Comparison of ENCODE assay signal across 16 cellular contexts in the genomic region with DNA sequence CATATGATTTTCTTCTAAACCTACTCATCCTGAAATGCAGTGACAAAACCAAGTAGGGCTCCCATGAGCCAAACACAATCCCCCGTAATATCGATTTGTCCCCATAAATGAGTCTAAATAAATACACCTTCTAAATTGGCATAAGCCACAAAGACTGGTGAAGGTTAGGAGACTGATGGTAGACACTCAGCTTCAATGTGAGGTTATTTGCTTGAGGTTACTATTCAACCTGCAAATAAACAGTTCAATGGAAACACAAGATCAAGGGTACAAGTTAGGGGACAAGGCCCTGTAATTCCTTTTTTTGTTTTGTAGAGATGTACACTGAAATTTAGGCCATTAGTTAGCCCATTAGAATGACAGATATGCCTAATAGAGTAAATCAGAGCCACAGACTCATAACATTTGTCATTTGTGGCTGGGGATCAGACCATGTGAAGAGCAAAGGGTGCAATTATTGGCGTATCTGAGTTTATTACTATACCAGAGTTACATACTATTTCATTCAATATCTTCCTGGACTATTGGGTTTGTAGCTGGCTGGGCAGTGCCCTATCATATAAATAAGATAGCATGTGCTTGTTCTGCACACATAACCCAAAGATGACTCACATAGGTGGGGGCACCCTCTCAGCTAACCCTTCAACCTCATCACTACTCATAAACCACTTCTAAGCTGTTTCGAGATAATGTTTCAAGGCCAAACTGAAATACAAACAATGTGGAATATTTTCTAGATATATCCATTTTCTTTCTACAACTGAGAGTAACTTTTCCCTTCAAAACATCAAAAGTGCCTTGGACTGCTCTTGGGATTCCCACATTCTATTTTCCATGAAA.
DNase-seq lines count a peak whose midpoint lies in the region; ATAC-seq, FAIRE-seq and TF ChIP-seq lines count a peak whose summit lies in the region.
"Had no signal": no experiment of that assay in that cellular context is flagged by ENCODE, and none has a peak within 500 bp of the region (broad histone marks: within the 10 kb centered on the region; RNA-seq: fewer than 3 reads in every experiment).

No MANE protein-coding gene starts in this region.

- ATAC-seq in HepG2 (peak; percentile 96), GM19455 (IDR thresholded peaks at IDR 0.05; ENCODE audit: unreplicated experiment) (no peak), HG03097 (IDR thresholded peaks at IDR 0.05; ENCODE audit: low FRiP score, unreplicated experiment) (no peak)

- DNase-seq in Caco-2: peak; percentile 7 to 38
- DNase-seq in LHCN-M2 (ENCODE audit: low read depth): peak; percentile 96
- DNase-seq in bronchial epithelial cell (ENCODE audit: low read depth): peak; percentile 89
- peak; percentile 75 for DNase-seq in HepG2 (ENCODE audit: low spot score)
- DNase-seq in activated T-cell treated with anti-CD3 and anti-CD28 coated beads for 4 hours: no peak
- DNase-seq in hippocampal formation (lab: John Stamatoyannopoulos, UW): no peak
- DNase-seq: activated CD4-positive, alpha-beta T cell treated with anti-CD3 and anti-CD28 coated beads, Interleukin-2, amount 10 ng/mL, durations not matched to agents 7 days and 5 days; DMS153; NCI-H774; occipital lobe; stimulated activated naive CD4-positive, alpha-beta T cell treated with Interleukin-2 at 50 U/mL for 16 hours; uterus had no signal

- no peaks in the 10 kb centered on the region for H3K27me3 Mint-ChIP-seq in Caco-2 (ENCODE audit: insufficient read depth, unreplicated experiment)
- H3K27me3 Mint-ChIP-seq: activated CD4-positive, alpha-beta T cell treated with anti-CD3 and anti-CD28 coated beads, Interleukin-2, amount 10 ng/mL, durations not matched to agents 7 days and 5 days had no signal

- no peak overlapping the region for H3K4me3 Mint-ChIP-seq in Caco-2 (ENCODE audit: unreplicated experiment)
- H3K4me3 Mint-ChIP-seq: activated CD4-positive, alpha-beta T cell treated with anti-CD3 and anti-CD28 coated beads, Interleukin-2, amount 10 ng/mL, durations not matched to agents 7 days and 5 days; mesothelial cell of epicardium had no signal

- FAIRE-seq in bronchial epithelial cell (lab: Jason Lieb, UNC) (no peak), HepG2 (lab: Jason Lieb, UNC) (no peak)

- no peak overlapping the region for H2AFZ ChIP-seq in HepG2 (ENCODE audit: low read length)

- TF ChIP-seq EP300 in HepG2 (IDR thresholded peaks at IDR 0.05; ENCODE audit: low read depth in 2 of 2, low read length in 2 of 2) (peak in 1 of 2 experiments; percentile 77; a peak in 2 of 4 replicates), HepG2 (CRISPR knock-in tag; IDR thresholded peaks at IDR 0.05; ENCODE audit: borderline replicate concordance) (no peak; the same call in 1 of the 2 replicates)

- H3K36me3 ChIP-seq in Caco-2 (ENCODE audit: control insufficient read depth, insufficient read depth, low read length): no peaks in the 10 kb centered on the region
- no peaks in the 10 kb centered on the region for H3K36me3 ChIP-seq in bronchial epithelial cell (ENCODE audit: control insufficient read depth, insufficient read depth, low read length)
- H3K36me3 ChIP-seq in HepG2 (replicated peaks in 1 of 2; ENCODE audit: control insufficient read depth in 1 of 2, insufficient read depth in 2 of 2, low read length in 2 of 2): no peaks in the 10 kb centered on the region
- H3K36me3 ChIP-seq: uterus had no signal

- in situ Hi-C loops in HepG2 (cut with HindIII; ENCODE audit: extremely low pct_ligation_motif_present, low pct_unique_long_range_greater_than_20kb): no loop called here

- BruUV-seq in Caco-2 (replicated peaks; lab: Mats Ljungman, UMichigan): no TSS peak
- BruUV-seq in HepG2 (replicated peaks; lab: Mats Ljungman, UMichigan): no TSS peak

- no peaks in the 10 kb centered on the region for H3K9me3 ChIP-seq in Caco-2
- no peaks in the 10 kb centered on the region for H3K9me3 ChIP-seq in HepG2 (ENCODE audit: low read length)
- H3K9me3 ChIP-seq: uterus had no signal

- CTCF ChIA-PET in Caco-2 (lab: Charles Lee) (no interaction called here), HepG2 (lab: Yijun Ruan, JAX; ENCODE audit: low intra/inter-chr PET ratio, low total read pairs) (no interaction called here)

- H3K4me3 ChIP-seq in Caco-2 (ENCODE audit: low read depth, low read length) (no peak overlapping the region), bronchial epithelial cell (ENCODE audit: low read depth, low read length) (no peak overlapping the region), HepG2 (replicated peaks in 1 of 3; ENCODE audit: insufficient read depth in 1 of 3, low read depth in 2 of 3, low read length in 3 of 3) (peak overlapping the region in 1 of 3 experiments; percentile 25; a peak in 2 of 6 replicates)
- H3K4me3 ChIP-seq: skin epidermis, uterus had no signal

- TF ChIP-seq POLR2A in HepG2 (IDR thresholded peaks at IDR 0.05; ENCODE audit: insufficient read depth in 1 of 2, low read depth in 2 of 2, low read length in 2 of 2): no peak

- H3K27ac Mint-ChIP-seq in Caco-2 (ENCODE audit: unreplicated experiment): no peak overlapping the region
- H3K27ac Mint-ChIP-seq: activated CD4-positive, alpha-beta T cell treated with anti-CD3 and anti-CD28 coated beads, Interleukin-2, amount 10 ng/mL, durations not matched to agents 7 days and 5 days; mesothelial cell of epicardium had no signal

- H3K4me1 ChIP-seq in Caco-2 (peaks cover 10% of the 10 kb centered on the region), HepG2 (ENCODE audit: insufficient read depth, low read length) (peaks cover 27% of the 10 kb centered on the region)
- H3K4me1 ChIP-seq: uterus had no signal

- H3K9ac ChIP-seq in HepG2 (ENCODE audit: insufficient read depth, low read depth, low read length): no peak overlapping the region

- peaks cover 8% of the 10 kb centered on the region for H3K4me1 Mint-ChIP-seq in Caco-2 (ENCODE audit: low read depth, unreplicated experiment)
- H3K4me1 Mint-ChIP-seq: activated CD4-positive, alpha-beta T cell treated with anti-CD3 and anti-CD28 coated beads, Interleukin-2, amount 10 ng/mL, durations not matched to agents 7 days and 5 days; mesothelial cell of epicardium had no signal

- TF ChIP-seq CTCF in Caco-2 (IDR thresholded peaks at IDR 0.05; ENCODE audit: insufficient read depth in 1 of 2, low read depth in 1 of 2, low read length in 1 of 2, severe bottlenecking in 1 of 2, unreplicated experiment in 1 of 2): no peak
- no peak for TF ChIP-seq CTCF in bronchial epithelial cell (IDR thresholded peaks at IDR 0.05; ENCODE audit: insufficient read depth, low read length, severe bottlenecking)
- no peak for TF ChIP-seq CTCF in HepG2 (CRISPR knock-in tag; IDR thresholded peaks at IDR 0.05)

- 9% methylated on average over 4 of the region's 4 CpGs for WGBS in HepG2 (ENCODE audit: low lambda C conversion rate)

- H4K20me1 ChIP-seq in HepG2 (ENCODE audit: insufficient read depth, low read length): no peaks in the 10 kb centered on the region

- H3K9me3 Mint-ChIP-seq in Caco-2 (ENCODE audit: unreplicated experiment): no peaks in the 10 kb centered on the region
- H3K9me3 Mint-ChIP-seq: activated CD4-positive, alpha-beta T cell treated with anti-CD3 and anti-CD28 coated beads, Interleukin-2, amount 10 ng/mL, durations not matched to agents 7 days and 5 days had no signal

- no peaks in the 10 kb centered on the region for H3K36me3 Mint-ChIP-seq in Caco-2 (ENCODE audit: insufficient read depth, unreplicated experiment)
- H3K36me3 Mint-ChIP-seq: mesothelial cell of epicardium had no signal

- TF ChIP-seq RAD21 in HepG2 (CRISPR knock-in tag; IDR thresholded peaks at IDR 0.05): no peak

- H3K79me2 ChIP-seq in HepG2 (ENCODE audit: insufficient read depth, low read length): no peaks in the 10 kb centered on the region

- peak overlapping the region; percentile 3 for H3K27ac ChIP-seq in HepG2 (ENCODE audit: extremely low read length, insufficient read depth, low read length)
- H3K27ac ChIP-seq: skin epidermis, uterus had no signal

- H3K27me3 ChIP-seq in Caco-2 (replicated peaks; ENCODE audit: control insufficient read depth, insufficient read depth, low read length) (no peaks in the 10 kb centered on the region), bronchial epithelial cell (ENCODE audit: control insufficient read depth, insufficient read depth, low read length) (no peaks in the 10 kb centered on the region), HepG2 (ENCODE audit: control insufficient read depth in 1 of 2, insufficient read depth in 2 of 2, low read length in 2 of 2) (no peaks in the 10 kb centered on the region)
- H3K27me3 ChIP-seq: uterus had no signal

- H3K4me2 ChIP-seq in HepG2 (ENCODE audit: low read depth, low read length): peak overlapping the region; percentile 18

- intact Hi-C loops in Caco-2 (cut with micrococcal nuclease; ENCODE audit: unreplicated experiment) (no loop called here), HepG2 (cut with micrococcal nuclease; ENCODE audit: unreplicated experiment) (no loop called here)

- POLR2A ChIA-PET in Caco-2 (lab: Charles Lee): no interaction called here
- POLR2A ChIA-PET in HepG2 (lab: Yijun Ruan, JAX): interaction anchor here (1.2 to 1.9 kb wide), 3 partner anchors 8 to 61 kb away, joined by 3 to 8 read pairs (median 4); no protein-coding TSS in a partner anchor

TF ChIP-seq in HepG2, 621 proteins besides CTCF, POLR2A, EP300 and RAD21 (continues in another document):
- TF ChIP-seq GATAD2A (CRISPR knock-in tag; IDR thresholded peaks at IDR 0.05) (peak; percentile 45), FOXO1 (CRISPR knock-in tag; IDR thresholded peaks at IDR 0.05) (peak; percentile 55; the same call in 1 of the 2 replicates), TBX3 (IDR thresholded peaks at IDR 0.05; ENCODE audit: borderline replicate concordance) (0 out of 2 replicates have a peak, but pooled peaks have one; percentile 5), ZNF567 (CRISPR knock-in tag; IDR thresholded peaks at IDR 0.05; ENCODE audit: borderline replicate concordance) (no peak), CAMTA2 (CRISPR knock-in tag; IDR thresholded peaks at IDR 0.05; ENCODE audit: borderline replicate concordance) (no peak)
- TF ChIP-seq, protein P1, sequence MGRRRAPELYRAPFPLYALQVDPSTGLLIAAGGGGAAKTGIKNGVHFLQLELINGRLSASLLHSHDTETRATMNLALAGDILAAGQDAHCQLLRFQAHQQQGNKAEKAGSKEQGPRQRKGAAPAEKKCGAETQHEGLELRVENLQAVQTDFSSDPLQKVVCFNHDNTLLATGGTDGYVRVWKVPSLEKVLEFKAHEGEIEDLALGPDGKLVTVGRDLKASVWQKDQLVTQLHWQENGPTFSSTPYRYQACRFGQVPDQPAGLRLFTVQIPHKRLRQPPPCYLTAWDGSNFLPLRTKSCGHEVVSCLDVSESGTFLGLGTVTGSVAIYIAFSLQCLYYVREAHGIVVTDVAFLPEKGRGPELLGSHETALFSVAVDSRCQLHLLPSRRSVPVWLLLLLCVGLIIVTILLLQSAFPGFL (CRISPR knock-in tag; IDR thresholded peaks at IDR 0.05): no peak

Comparison
In these comparisons a context has a peak if more than half of its experiments do, and no peak if none do; other contexts are left out.
1. DNase-seq: peak in Caco-2 (2 of 2), LHCN-M2 (single experiment), bronchial epithelial cell (single experiment) and HepG2 (single experiment); none in activated T-cell treated with anti-CD3 and anti-CD28 coated beads for 4 hours (single experiment) and hippocampal formation (0 of 2).